In genomic region chr18:3170762-3171161, GRCh38 we compare ENCODE assay signal across 20 cellular contexts. TPM values are rescaled to one million over a fixed set of nuclear protein-coding genes. Genes with fewer than 3 reads are reported as not detected.
DNase-seq lines count a peak whose midpoint lies in the region; FAIRE-seq and TF ChIP-seq lines count a peak whose summit lies in the region.
"Had no signal": no experiment of that assay in that cellular context is flagged by ENCODE, and none has a peak within 500 bp of the region (broad histone marks: within the 10 kb centered on the region; RNA-seq: fewer than 3 reads in every experiment).

No MANE protein-coding gene starts in this region.

- peak; percentile 37 for FAIRE-seq in urothelium cell line (lab: Jason Lieb, UNC)
- FAIRE-seq: A549, D721Med had no signal

- no peaks in the 10 kb centered on the region for H3K27me3 Mint-ChIP-seq in CD14-positive monocyte (ENCODE audit: low read depth in 3 of 3)
- H3K27me3 Mint-ChIP-seq in dendritic cell treated with granulocyte-macrophage colony-stimulating factor and Interleukin-4, amounts not matched to agents 40 ng/mL and 50 ng/mL, for 4 days: no peaks in the 10 kb centered on the region
- H3K27me3 Mint-ChIP-seq: B cell; CD4-positive, alpha-beta memory T cell had no signal

- peak overlapping the region in 4 of 7 donors; percentile 84 to 88 (median 86) for H3K27ac Mint-ChIP-seq in CD14-positive monocyte
- H3K27ac Mint-ChIP-seq in dendritic cell treated with granulocyte-macrophage colony-stimulating factor and Interleukin-4, amounts not matched to agents 40 ng/mL and 50 ng/mL, for 4 days: peak overlapping the region; percentile 87
- H3K27ac Mint-ChIP-seq: B cell; CD4-positive, alpha-beta memory T cell; CD4-positive, CD25-positive, alpha-beta regulatory T cell; CD8-positive, alpha-beta memory T cell had no signal

- no peak overlapping the region for H3K4me3 ChIP-seq in HL-60 (replicated peaks; ENCODE audit: insufficient read depth, low read length)
- H3K4me3 ChIP-seq: A549; BLaER1 treated with 17β-estradiol and CSF1 and Interleukin-3, amounts not matched to agents 10 nM and 100 nM had no signal

- peak overlapping the region in 1 of 2 donors; percentile 4 for H3K4me3 Mint-ChIP-seq in CD14-positive monocyte
- H3K4me3 Mint-ChIP-seq in dendritic cell treated with granulocyte-macrophage colony-stimulating factor and Interleukin-4, amounts not matched to agents 40 ng/mL and 50 ng/mL, for 4 days: no peak overlapping the region
- H3K4me3 Mint-ChIP-seq: B cell; CD4-positive, alpha-beta memory T cell; CD4-positive, CD25-positive, alpha-beta regulatory T cell; CD8-positive, alpha-beta memory T cell had no signal

- peak overlapping the region; percentile 34 for H3K27ac ChIP-seq in HL-60 (replicated peaks)
- H3K27ac ChIP-seq in caudate nucleus (ENCODE audit: low read depth, low read length): no peak overlapping the region
- H3K27ac ChIP-seq: 22Rv1; A549; BLaER1 treated with 17β-estradiol and CSF1 and Interleukin-3, amounts not matched to agents 10 nM and 100 nM; C4-2B had no signal

- intact Hi-C loops in CD14-positive monocyte (cut with micrococcal nuclease): loop anchor here in 1 of 2 donors (10.0 kb wide), 2 partner anchors 156 to 284 kb away; partner anchors contain the start of genes LPIN2 and TGIF1
- intact Hi-C loops in dendritic cell treated with granulocyte-macrophage colony-stimulating factor and Interleukin-4, amounts not matched to agents 40 ng/mL and 50 ng/mL, for 4 days (cut with micrococcal nuclease): no loop called here

- no peaks in the 10 kb centered on the region for H3K36me3 Mint-ChIP-seq in CD14-positive monocyte
- no peaks in the 10 kb centered on the region for H3K36me3 Mint-ChIP-seq in dendritic cell treated with granulocyte-macrophage colony-stimulating factor and Interleukin-4, amounts not matched to agents 40 ng/mL and 50 ng/mL, for 4 days (ENCODE audit: low read depth)

- no peaks in the 10 kb centered on the region for H3K27me3 ChIP-seq in HL-60 (ENCODE audit: insufficient read depth, poor library complexity, severe bottlenecking)
- H3K27me3 ChIP-seq: BLaER1 treated with 17β-estradiol and CSF1 and Interleukin-3, amounts not matched to agents 10 nM and 100 nM had no signal

- H3K4me1 Mint-ChIP-seq in CD14-positive monocyte: peaks cover 18% of the 10 kb centered on the region
- peaks cover 53% of the 10 kb centered on the region for H3K4me1 Mint-ChIP-seq in dendritic cell treated with granulocyte-macrophage colony-stimulating factor and Interleukin-4, amounts not matched to agents 40 ng/mL and 50 ng/mL, for 4 days (ENCODE audit: low read depth)
- H3K4me1 Mint-ChIP-seq: B cell; CD4-positive, alpha-beta memory T cell; CD8-positive, alpha-beta memory T cell had no signal

- no peak for DNase-seq in CD14-positive monocyte (ENCODE audit: low spot score)
- DNase-seq in HL-60 (ENCODE audit: low read depth in 1 of 2, low spot score in 1 of 2): no peak
- DNase-seq in urothelium cell line (ENCODE audit: low spot score): no peak
- no peak for DNase-seq in ecto neural progenitor cell (ENCODE audit: low spot score)
- no peak for DNase-seq in NCI-H446 treated with DMSO at 0.1 percent for 48 hours (lab: John Stamatoyannopoulos, UW)
- DNase-seq in caudate nucleus (lab: John Stamatoyannopoulos, UW): no peak
- DNase-seq: Caco-2; Calu3; CD4-positive, alpha-beta memory T cell; CD4-positive, CD25-positive, alpha-beta regulatory T cell; CD8-positive, alpha-beta memory T cell; DMS79 treated with DMSO at 0.1 percent for 48 hours; GF-D8 had no signal

- no peaks in the 10 kb centered on the region for H3K9me3 Mint-ChIP-seq in CD14-positive monocyte
- H3K9me3 Mint-ChIP-seq in dendritic cell treated with granulocyte-macrophage colony-stimulating factor and Interleukin-4, amounts not matched to agents 40 ng/mL and 50 ng/mL, for 4 days: no peaks in the 10 kb centered on the region
- H3K9me3 Mint-ChIP-seq: CD4-positive, alpha-beta memory T cell; CD4-positive, CD25-positive, alpha-beta regulatory T cell; CD8-positive, alpha-beta memory T cell had no signal

- TF ChIP-seq CTCF in CD14-positive monocyte (IDR thresholded peaks at IDR 0.05): no peak
- no peak for TF ChIP-seq CTCF in HL-60 (IDR thresholded peaks at IDR 0.05; ENCODE audit: insufficient read depth, low read length)

RNA-seq across cellular contexts. Expression of gene MYOM1, which starts 49.0 kb away (rescaled TPM):
- polyA plus RNA-seq in CD14-positive monocyte: under 1 TPM; 0.05 to 0.22 TPM
